1 cellular context compared by ENCODE assay signal in the genomic region with DNA sequence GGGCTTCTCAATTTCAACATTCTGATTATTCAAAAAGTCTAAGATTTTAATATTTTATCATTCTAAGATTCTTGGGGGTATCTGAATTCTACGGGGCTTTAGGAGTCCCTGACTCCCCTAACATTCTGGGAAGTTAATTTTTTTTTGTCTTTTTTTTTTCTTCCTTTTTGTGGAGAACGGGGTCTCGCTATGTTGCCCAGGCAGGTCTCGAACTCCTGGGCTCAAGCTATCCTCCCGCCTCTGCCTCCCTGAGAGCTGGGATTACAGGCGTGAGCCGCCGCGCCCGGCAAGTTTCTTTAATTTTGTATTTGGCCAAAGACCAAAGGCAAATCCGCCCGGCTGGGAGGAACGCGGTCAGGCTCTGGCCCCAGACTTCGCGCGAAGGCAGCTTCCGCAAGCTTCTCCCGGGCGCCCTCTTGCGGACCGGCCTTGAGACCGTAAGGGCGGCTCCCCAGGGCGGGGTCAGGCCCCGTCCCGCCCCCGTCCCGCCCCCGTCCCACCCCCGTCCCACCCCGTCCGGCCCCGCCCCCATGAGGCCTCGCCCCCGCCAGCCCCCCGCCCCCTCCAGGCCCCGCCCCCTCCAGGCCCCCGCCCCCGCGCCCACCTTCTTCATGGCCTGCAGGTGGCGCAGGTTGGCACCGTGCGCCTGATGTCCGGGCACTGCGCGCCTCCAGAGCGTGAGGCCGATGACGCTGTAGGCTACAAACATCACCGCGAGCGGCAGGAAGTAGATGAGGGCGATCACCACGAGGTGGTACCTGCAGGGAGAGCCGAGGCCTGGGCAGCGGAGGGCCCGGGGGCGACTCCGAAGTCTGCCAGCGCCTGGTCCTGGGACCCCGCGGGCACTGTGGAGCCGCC.
TF ChIP-seq lines count a peak whose summit lies in the region.

No MANE protein-coding gene starts in this region.

TF ChIP-seq in HepG2, 621 proteins besides CTCF, POLR2A, EP300 and RAD21 (continued from another document and continues in another):
- TF ChIP-seq, protein P1, sequence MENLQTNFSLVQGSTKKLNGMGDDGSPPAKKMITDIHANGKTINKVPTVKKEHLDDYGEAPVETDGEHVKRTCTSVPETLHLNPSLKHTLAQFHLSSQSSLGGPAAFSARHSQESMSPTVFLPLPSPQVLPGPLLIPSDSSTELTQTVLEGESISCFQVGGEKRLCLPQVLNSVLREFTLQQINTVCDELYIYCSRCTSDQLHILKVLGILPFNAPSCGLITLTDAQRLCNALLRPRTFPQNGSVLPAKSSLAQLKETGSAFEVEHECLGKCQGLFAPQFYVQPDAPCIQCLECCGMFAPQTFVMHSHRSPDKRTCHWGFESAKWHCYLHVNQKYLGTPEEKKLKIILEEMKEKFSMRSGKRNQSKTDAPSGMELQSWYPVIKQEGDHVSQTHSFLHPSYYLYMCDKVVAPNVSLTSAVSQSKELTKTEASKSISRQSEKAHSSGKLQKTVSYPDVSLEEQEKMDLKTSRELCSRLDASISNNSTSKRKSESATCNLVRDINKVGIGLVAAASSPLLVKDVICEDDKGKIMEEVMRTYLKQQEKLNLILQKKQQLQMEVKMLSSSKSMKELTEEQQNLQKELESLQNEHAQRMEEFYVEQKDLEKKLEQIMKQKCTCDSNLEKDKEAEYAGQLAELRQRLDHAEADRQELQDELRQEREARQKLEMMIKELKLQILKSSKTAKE (CRISPR knock-in tag; IDR thresholded peaks at IDR 0.05; ENCODE audit: borderline replicate concordance): no peak
- peak; percentile 27; the same call in 1 of the 2 replicates for TF ChIP-seq HDAC1 (CRISPR knock-in tag; IDR thresholded peaks at IDR 0.05)
- TF ChIP-seq HNRNPL (IDR thresholded peaks at IDR 0.05; ENCODE audit: low read depth, low read length): peak; percentile 91
- TF ChIP-seq KLF15 (CRISPR knock-in tag; IDR thresholded peaks at IDR 0.05; ENCODE audit: borderline replicate concordance): no peak
- TF ChIP-seq, protein P2, sequence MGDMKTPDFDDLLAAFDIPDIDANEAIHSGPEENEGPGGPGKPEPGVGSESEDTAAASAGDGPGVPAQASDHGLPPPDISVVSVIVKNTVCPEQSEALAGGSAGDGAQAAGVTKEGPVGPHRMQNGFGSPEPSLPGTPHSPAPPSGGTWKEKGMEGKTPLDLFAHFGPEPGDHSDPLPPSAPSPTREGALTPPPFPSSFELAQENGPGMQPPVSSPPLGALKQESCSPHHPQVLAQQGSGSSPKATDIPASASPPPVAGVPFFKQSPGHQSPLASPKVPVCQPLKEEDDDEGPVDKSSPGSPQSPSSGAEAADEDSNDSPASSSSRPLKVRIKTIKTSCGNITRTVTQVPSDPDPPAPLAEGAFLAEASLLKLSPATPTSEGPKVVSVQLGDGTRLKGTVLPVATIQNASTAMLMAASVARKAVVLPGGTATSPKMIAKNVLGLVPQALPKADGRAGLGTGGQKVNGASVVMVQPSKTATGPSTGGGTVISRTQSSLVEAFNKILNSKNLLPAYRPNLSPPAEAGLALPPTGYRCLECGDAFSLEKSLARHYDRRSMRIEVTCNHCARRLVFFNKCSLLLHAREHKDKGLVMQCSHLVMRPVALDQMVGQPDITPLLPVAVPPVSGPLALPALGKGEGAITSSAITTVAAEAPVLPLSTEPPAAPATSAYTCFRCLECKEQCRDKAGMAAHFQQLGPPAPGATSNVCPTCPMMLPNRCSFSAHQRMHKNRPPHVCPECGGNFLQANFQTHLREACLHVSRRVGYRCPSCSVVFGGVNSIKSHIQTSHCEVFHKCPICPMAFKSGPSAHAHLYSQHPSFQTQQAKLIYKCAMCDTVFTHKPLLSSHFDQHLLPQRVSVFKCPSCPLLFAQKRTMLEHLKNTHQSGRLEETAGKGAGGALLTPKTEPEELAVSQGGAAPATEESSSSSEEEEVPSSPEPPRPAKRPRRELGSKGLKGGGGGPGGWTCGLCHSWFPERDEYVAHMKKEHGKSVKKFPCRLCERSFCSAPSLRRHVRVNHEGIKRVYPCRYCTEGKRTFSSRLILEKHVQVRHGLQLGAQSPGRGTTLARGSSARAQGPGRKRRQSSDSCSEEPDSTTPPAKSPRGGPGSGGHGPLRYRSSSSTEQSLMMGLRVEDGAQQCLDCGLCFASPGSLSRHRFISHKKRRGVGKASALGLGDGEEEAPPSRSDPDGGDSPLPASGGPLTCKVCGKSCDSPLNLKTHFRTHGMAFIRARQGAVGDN (CRISPR knock-in tag; IDR thresholded peaks at IDR 0.05): peak; percentile 82
- TF ChIP-seq SP5 (CRISPR knock-in tag; IDR thresholded peaks at IDR 0.05; ENCODE audit: borderline replicate concordance, low read depth): peak; percentile 23; the same call in 1 of the 2 replicates
- TF ChIP-seq SRSF4 (IDR thresholded peaks at IDR 0.05; ENCODE audit: low read depth, low read length, poor library complexity, severe bottlenecking): no peak
- no peak for TF ChIP-seq ZNF773 (CRISPR knock-in tag; IDR thresholded peaks at IDR 0.05; ENCODE audit: borderline replicate concordance)
- 0 out of 2 replicates have a peak, but pooled peaks have one; percentile 45 for TF ChIP-seq SALL2 (CRISPR knock-in tag; IDR thresholded peaks at IDR 0.05)
- no peak for TF ChIP-seq NR1H2 (CRISPR knock-in tag; IDR thresholded peaks at IDR 0.05; ENCODE audit: borderline replicate concordance, low read depth)
- TF ChIP-seq, protein P3, sequence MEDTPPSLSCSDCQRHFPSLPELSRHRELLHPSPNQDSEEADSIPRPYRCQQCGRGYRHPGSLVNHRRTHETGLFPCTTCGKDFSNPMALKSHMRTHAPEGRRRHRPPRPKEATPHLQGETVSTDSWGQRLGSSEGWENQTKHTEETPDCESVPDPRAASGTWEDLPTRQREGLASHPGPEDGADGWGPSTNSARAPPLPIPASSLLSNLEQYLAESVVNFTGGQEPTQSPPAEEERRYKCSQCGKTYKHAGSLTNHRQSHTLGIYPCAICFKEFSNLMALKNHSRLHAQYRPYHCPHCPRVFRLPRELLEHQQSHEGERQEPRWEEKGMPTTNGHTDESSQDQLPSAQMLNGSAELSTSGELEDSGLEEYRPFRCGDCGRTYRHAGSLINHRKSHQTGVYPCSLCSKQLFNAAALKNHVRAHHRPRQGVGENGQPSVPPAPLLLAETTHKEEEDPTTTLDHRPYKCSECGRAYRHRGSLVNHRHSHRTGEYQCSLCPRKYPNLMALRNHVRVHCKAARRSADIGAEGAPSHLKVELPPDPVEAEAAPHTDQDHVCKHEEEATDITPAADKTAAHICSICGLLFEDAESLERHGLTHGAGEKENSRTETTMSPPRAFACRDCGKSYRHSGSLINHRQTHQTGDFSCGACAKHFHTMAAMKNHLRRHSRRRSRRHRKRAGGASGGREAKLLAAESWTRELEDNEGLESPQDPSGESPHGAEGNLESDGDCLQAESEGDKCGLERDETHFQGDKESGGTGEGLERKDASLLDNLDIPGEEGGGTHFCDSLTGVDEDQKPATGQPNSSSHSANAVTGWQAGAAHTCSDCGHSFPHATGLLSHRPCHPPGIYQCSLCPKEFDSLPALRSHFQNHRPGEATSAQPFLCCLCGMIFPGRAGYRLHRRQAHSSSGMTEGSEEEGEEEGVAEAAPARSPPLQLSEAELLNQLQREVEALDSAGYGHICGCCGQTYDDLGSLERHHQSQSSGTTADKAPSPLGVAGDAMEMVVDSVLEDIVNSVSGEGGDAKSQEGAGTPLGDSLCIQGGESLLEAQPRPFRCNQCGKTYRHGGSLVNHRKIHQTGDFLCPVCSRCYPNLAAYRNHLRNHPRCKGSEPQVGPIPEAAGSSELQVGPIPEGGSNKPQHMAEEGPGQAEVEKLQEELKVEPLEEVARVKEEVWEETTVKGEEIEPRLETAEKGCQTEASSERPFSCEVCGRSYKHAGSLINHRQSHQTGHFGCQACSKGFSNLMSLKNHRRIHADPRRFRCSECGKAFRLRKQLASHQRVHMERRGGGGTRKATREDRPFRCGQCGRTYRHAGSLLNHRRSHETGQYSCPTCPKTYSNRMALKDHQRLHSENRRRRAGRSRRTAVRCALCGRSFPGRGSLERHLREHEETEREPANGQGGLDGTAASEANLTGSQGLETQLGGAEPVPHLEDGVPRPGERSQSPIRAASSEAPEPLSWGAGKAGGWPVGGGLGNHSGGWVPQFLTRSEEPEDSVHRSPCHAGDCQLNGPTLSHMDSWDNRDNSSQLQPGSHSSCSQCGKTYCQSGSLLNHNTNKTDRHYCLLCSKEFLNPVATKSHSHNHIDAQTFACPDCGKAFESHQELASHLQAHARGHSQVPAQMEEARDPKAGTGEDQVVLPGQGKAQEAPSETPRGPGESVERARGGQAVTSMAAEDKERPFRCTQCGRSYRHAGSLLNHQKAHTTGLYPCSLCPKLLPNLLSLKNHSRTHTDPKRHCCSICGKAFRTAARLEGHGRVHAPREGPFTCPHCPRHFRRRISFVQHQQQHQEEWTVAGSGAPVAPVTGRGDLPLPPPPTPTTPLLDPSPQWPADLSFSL (CRISPR knock-in tag; IDR thresholded peaks at IDR 0.05): no peak
- TF ChIP-seq, protein P4, sequence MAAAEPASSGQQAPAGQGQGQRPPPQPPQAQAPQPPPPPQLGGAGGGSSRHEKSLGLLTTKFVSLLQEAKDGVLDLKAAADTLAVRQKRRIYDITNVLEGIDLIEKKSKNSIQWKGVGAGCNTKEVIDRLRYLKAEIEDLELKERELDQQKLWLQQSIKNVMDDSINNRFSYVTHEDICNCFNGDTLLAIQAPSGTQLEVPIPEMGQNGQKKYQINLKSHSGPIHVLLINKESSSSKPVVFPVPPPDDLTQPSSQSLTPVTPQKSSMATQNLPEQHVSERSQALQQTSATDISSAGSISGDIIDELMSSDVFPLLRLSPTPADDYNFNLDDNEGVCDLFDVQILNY (CRISPR knock-in tag; conservative IDR thresholded peaks at IDR 0.05): no peak
- TF ChIP-seq ZNF788 (CRISPR knock-in tag; IDR thresholded peaks at IDR 0.05; ENCODE audit: borderline replicate concordance): peak; percentile 51; the same call in 1 of the 2 replicates
- no peak for TF ChIP-seq MAFF (IDR thresholded peaks at IDR 0.05; ENCODE audit: low read depth, low read length)
- peak; percentile 14; the same call in 1 of the 2 replicates for TF ChIP-seq CBX5 (CRISPR knock-in tag; IDR thresholded peaks at IDR 0.05; ENCODE audit: borderline replicate concordance)
- no peak for TF ChIP-seq HOXA5 (CRISPR knock-in tag; IDR thresholded peaks at IDR 0.05)
- peak; percentile 6; the same call in 1 of the 2 replicates for TF ChIP-seq BCL6 (CRISPR knock-in tag; IDR thresholded peaks at IDR 0.05)
- TF ChIP-seq NKX3-1 (CRISPR knock-in tag; IDR thresholded peaks at IDR 0.05): 0 out of 2 replicates have a peak, but pooled peaks have one; percentile 43
- TF ChIP-seq, protein P5, sequence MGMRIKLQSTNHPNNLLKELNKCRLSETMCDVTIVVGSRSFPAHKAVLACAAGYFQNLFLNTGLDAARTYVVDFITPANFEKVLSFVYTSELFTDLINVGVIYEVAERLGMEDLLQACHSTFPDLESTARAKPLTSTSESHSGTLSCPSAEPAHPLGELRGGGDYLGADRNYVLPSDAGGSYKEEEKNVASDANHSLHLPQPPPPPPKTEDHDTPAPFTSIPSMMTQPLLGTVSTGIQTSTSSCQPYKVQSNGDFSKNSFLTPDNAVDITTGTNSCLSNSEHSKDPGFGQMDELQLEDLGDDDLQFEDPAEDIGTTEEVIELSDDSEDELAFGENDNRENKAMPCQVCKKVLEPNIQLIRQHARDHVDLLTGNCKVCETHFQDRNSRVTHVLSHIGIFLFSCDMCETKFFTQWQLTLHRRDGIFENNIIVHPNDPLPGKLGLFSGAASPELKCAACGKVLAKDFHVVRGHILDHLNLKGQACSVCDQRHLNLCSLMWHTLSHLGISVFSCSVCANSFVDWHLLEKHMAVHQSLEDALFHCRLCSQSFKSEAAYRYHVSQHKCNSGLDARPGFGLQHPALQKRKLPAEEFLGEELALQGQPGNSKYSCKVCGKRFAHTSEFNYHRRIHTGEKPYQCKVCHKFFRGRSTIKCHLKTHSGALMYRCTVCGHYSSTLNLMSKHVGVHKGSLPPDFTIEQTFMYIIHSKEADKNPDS (CRISPR knock-in tag; IDR thresholded peaks at IDR 0.05): no peak
- TF ChIP-seq ZNF331 (CRISPR knock-in tag; IDR thresholded peaks at IDR 0.05): peak; percentile 24; the same call in 1 of the 2 replicates
- TF ChIP-seq, protein P6, sequence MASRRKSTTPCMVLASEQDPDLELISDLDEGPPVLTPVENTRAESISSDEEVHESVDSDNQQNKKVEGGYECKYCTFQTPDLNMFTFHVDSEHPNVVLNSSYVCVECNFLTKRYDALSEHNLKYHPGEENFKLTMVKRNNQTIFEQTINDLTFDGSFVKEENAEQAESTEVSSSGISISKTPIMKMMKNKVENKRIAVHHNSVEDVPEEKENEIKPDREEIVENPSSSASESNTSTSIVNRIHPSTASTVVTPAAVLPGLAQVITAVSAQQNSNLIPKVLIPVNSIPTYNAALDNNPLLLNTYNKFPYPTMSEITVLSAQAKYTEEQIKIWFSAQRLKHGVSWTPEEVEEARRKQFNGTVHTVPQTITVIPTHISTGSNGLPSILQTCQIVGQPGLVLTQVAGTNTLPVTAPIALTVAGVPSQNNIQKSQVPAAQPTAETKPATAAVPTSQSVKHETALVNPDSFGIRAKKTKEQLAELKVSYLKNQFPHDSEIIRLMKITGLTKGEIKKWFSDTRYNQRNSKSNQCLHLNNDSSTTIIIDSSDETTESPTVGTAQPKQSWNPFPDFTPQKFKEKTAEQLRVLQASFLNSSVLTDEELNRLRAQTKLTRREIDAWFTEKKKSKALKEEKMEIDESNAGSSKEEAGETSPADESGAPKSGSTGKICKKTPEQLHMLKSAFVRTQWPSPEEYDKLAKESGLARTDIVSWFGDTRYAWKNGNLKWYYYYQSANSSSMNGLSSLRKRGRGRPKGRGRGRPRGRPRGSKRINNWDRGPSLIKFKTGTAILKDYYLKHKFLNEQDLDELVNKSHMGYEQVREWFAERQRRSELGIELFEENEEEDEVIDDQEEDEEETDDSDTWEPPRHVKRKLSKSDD (CRISPR knock-in tag; IDR thresholded peaks at IDR 0.05; ENCODE audit: low read depth): 0 out of 2 replicates have a peak, but pooled peaks have one; percentile 67
